9 cellular contexts compared by ENCODE assay signal in genomic region chr7:143900230-143900766, GRCh38. TPM values are rescaled to one million over a fixed set of nuclear protein-coding genes. Genes with fewer than 3 reads are reported as not detected.
A peak's percentile ranks its signal among the peaks of the same experiment; 100 is the strongest.
DNase-seq lines count a peak whose midpoint lies in the region; ATAC-seq, FAIRE-seq and TF ChIP-seq lines count a peak whose summit lies in the region.
"Had no signal": no experiment of that assay in that cellular context is flagged by ENCODE, and none has a peak within 500 bp of the region (broad histone marks: within the 10 kb centered on the region; RNA-seq: fewer than 3 reads in every experiment).

No MANE protein-coding gene starts in this region.

- H3K36me3 ChIP-seq in esophagus squamous epithelium: no peaks in the 10 kb centered on the region
- H3K36me3 ChIP-seq in psoas muscle (ENCODE audit: insufficient read depth in 1 of 2, low read depth in 1 of 2): no peaks in the 10 kb centered on the region

- TF ChIP-seq CTCF in esophagus squamous epithelium (IDR thresholded peaks at IDR 0.05) (no peak), psoas muscle (IDR thresholded peaks at IDR 0.05) (no peak), lower leg skin (IDR thresholded peaks at IDR 0.05) (no peak)

- DNase-seq in GM12891 (ENCODE audit: insufficient read length, low spot score) (no peak), SK-MEL-5 (ENCODE audit: low read depth, low spot score) (peak; percentile 28), esophagus squamous epithelium (lab: John Stamatoyannopoulos, UW) (no peak), psoas muscle (peak; percentile 29 to 43), GM12892 (ENCODE audit: insufficient read length) (no peak), lower leg skin (ENCODE audit: low spot score in 2 of 2) (no peak), DMS114 treated with DMSO at 0.1 percent for 48 hours (lab: John Stamatoyannopoulos, UW; ENCODE audit: unreplicated experiment) (no peak)
- DNase-seq: stimulated activated CD4-positive, alpha-beta T cell treated with anti-CD3 and anti-CD28 coated beads, Interleukin-15, amount 100 ng/mL, for 24 hours had no signal

- ATAC-seq in psoas muscle (no peak), HG03196 (IDR thresholded peaks at IDR 0.05; ENCODE audit: unreplicated experiment) (no peak)

- in situ Hi-C loops in SK-MEL-5 (cut with HindIII; ENCODE audit: low pct_unique_long_range_greater_than_20kb, low sequenced_read_pairs): no loop called here

- H3K27me3 ChIP-seq in esophagus squamous epithelium (no peaks in the 10 kb centered on the region), psoas muscle (ENCODE audit: insufficient read depth in 3 of 3, low read length in 2 of 3) (no peaks in the 10 kb centered on the region)

- peak overlapping the region in 3 of 4 donors; percentile 35 to 97 (median 95) for H3K27ac ChIP-seq in esophagus squamous epithelium
- peak overlapping the region; percentile 61 for H3K27ac ChIP-seq in psoas muscle

- H3K4me3 ChIP-seq in esophagus squamous epithelium: peak overlapping the region in 2 of 4 donors; percentile 78 to 83
- peak overlapping the region; percentile 90 for H3K4me3 ChIP-seq in psoas muscle
- no peak overlapping the region for H3K4me3 ChIP-seq in lower leg skin (ENCODE audit: low read depth, poor library complexity, severe bottlenecking)

- peaks cover 7 to 35% (median 10%) of the 10 kb centered on the region in 3 donors for H3K4me1 ChIP-seq in esophagus squamous epithelium
- peaks cover 10% of the 10 kb centered on the region for H3K4me1 ChIP-seq in psoas muscle

- H3K9me3 ChIP-seq in esophagus squamous epithelium (no peaks in the 10 kb centered on the region), psoas muscle (no peaks in the 10 kb centered on the region)

- WGBS in esophagus squamous epithelium, 2 donors: 67 to 69% methylated on average over 3 to 5 of the region's 5 CpGs
- 52 to 56% (median 55%) methylated on average over 5 of the region's 5 CpGs for WGBS in psoas muscle, 3 donors
- 58 to 62% methylated on average over 5 of the region's 5 CpGs for WGBS in lower leg skin, 2 donors

- FAIRE-seq in GM12891 (lab: Jason Lieb, UNC) (peak; percentile 16), GM12892 (lab: Jason Lieb, UNC) (no peak)

- intact Hi-C loops in esophagus squamous epithelium (cut with DNase I): no loop called here
- intact Hi-C loops in psoas muscle (cut with DNase I): loop anchor here in 1 of 2 donors (2.0 kb wide), 1 partner anchor 13 kb away; no protein-coding TSS in a partner anchor
- intact Hi-C loops in lower leg skin (cut with DNase I; ENCODE audit: low total_unique reads): no loop called here

- no peak for TF ChIP-seq POLR2A in GM12891 (IDR thresholded peaks at IDR 0.05; ENCODE audit: low read depth, low read length)
- no peak for TF ChIP-seq POLR2A in esophagus squamous epithelium (IDR thresholded peaks at IDR 0.05)
- no peak for TF ChIP-seq POLR2A in GM12892 (IDR thresholded peaks at IDR 0.05; ENCODE audit: low read depth, low read length)
- TF ChIP-seq POLR2A in lower leg skin (IDR thresholded peaks at IDR 0.05): no peak

TF ChIP-seq in GM12891, 5 proteins besides CTCF, POLR2A, EP300 and RAD21:
- no peak for TF ChIP-seq PAX5 (IDR thresholded peaks at IDR 0.05; ENCODE audit: insufficient read depth, low read length, severe bottlenecking)
- TF ChIP-seq SPI1 (IDR thresholded peaks at IDR 0.05; ENCODE audit: low read depth, low read length): no peak
- TF ChIP-seq POU2F2 (IDR thresholded peaks at IDR 0.05; ENCODE audit: low read depth, low read length): no peak
- TF ChIP-seq TAF1 (IDR thresholded peaks at IDR 0.05; ENCODE audit: low read depth, low read length): no peak
- TF ChIP-seq POLR2AphosphoS5 (IDR thresholded peaks at IDR 0.05; ENCODE audit: low read depth, low read length): no peak

RNA-seq across cellular contexts. Expression of gene TCAF1, which starts 1.7 kb away (rescaled TPM):
- polyA plus RNA-seq in GM12891 (2012; ENCODE audit: low read depth, missing spikeins): 4.4 TPM
- total RNA-seq in SK-MEL-5 (2014; rRNA removed; shearing (Covaris generic)): 21.2 and 25.9 TPM in 2 replicates
- 30.1 and 43.1 TPM in 2 replicates for polyA plus RNA-seq in SK-MEL-5 (2015; cell fraction: cytosol; rRNA removed)
- 12.4 and 13.4 TPM in 2 replicates for polyA plus RNA-seq in SK-MEL-5 (2015; cell fraction: nucleus; rRNA removed)
- total RNA-seq in esophagus squamous epithelium: 10 to 100 TPM in 2 of 4 donors, 1 to 10 TPM in 2; 8.1 to 25.4 (median 13.2) TPM
- 100 to 1,000 TPM in 2 of 4 donors, 10 to 100 TPM in 2; 19.5 to 107 (median 62.1) TPM for total RNA-seq in psoas muscle
- 10 to 100 TPM in 1 of 3 donors, 1 to 10 TPM in 2; 4.3 to 12.0 (median 9.2) TPM for polyA plus RNA-seq in psoas muscle
- 8.5 TPM for polyA plus RNA-seq in GM12892 (2012; ENCODE audit: missing spikeins)
- 10 to 100 TPM; 23.1 to 40.9 (median 30.2) TPM for total RNA-seq in lower leg skin

RNA-seq across cellular contexts. Expression of gene OR2F2, which starts 34.7 kb away (rescaled TPM):
- polyA plus RNA-seq in GM12891 (2012; ENCODE audit: low read depth, missing spikeins): not detected
- total RNA-seq in SK-MEL-5 (2014; rRNA removed; shearing (Covaris generic)): not detected in 2 replicates
- not detected in 2 replicates for polyA plus RNA-seq in SK-MEL-5 (2015; cell fraction: cytosol; rRNA removed)
- polyA plus RNA-seq in SK-MEL-5 (2015; cell fraction: nucleus; rRNA removed): not detected in 2 replicates
- total RNA-seq in esophagus squamous epithelium (not detected), psoas muscle (not detected), lower leg skin (not detected)
- polyA plus RNA-seq in psoas muscle: not detected
- polyA plus RNA-seq in GM12892 (2012; ENCODE audit: missing spikeins): not detected

RNA-seq across cellular contexts. Expression of gene OR2F1, which starts 54.3 kb away (rescaled TPM):
- polyA plus RNA-seq in GM12891 (2012; ENCODE audit: low read depth, missing spikeins): not detected
- total RNA-seq in SK-MEL-5 (2014; rRNA removed; shearing (Covaris generic)): not detected in 2 replicates
- polyA plus RNA-seq in SK-MEL-5 (2015; cell fraction: cytosol; rRNA removed): not detected in 2 replicates
- not detected in 2 replicates for polyA plus RNA-seq in SK-MEL-5 (2015; cell fraction: nucleus; rRNA removed)
- total RNA-seq in esophagus squamous epithelium (not detected), psoas muscle (not detected), lower leg skin (not detected)
- not detected for polyA plus RNA-seq in psoas muscle
- not detected for polyA plus RNA-seq in GM12892 (2012; ENCODE audit: missing spikeins)

Comparison
In these comparisons a context has a peak if more than half of its experiments do, and no peak if none do; other contexts are left out.
1. DNase-seq: peak in SK-MEL-5 (single experiment) and psoas muscle (2 of 2); none in GM12891 (single experiment), esophagus squamous epithelium (single experiment), GM12892 (single experiment), lower leg skin (0 of 2) and DMS114 treated with DMSO at 0.1 percent for 48 hours (single experiment).